1 cellular context compared by ENCODE assay signal in the genomic region with DNA sequence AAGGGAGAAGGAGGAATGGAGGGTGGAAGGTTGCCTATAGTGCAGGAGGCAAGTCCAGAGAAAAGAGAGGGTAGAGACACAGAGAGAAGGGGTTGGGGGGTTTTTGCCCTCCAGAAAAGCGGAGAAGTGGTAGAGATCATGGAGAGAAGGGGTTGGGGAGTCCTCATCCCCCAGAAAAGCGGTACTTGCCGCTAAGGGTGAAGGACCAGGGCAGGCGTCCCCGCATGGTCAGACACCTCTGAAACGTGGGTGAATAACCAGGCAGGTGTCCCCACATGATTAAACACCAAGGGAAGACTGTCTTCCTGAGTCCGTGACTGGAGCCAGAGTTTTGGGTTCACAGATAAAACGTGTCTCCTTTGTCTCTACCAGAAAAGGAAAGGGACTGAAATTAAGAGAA.
TF ChIP-seq lines count a peak whose summit lies in the region.

No MANE protein-coding gene starts in this region.

TF ChIP-seq in K562, 482 proteins besides CTCF, POLR2A, EP300 and RAD21 (continued from another document):
- TF ChIP-seq, protein P1, sequence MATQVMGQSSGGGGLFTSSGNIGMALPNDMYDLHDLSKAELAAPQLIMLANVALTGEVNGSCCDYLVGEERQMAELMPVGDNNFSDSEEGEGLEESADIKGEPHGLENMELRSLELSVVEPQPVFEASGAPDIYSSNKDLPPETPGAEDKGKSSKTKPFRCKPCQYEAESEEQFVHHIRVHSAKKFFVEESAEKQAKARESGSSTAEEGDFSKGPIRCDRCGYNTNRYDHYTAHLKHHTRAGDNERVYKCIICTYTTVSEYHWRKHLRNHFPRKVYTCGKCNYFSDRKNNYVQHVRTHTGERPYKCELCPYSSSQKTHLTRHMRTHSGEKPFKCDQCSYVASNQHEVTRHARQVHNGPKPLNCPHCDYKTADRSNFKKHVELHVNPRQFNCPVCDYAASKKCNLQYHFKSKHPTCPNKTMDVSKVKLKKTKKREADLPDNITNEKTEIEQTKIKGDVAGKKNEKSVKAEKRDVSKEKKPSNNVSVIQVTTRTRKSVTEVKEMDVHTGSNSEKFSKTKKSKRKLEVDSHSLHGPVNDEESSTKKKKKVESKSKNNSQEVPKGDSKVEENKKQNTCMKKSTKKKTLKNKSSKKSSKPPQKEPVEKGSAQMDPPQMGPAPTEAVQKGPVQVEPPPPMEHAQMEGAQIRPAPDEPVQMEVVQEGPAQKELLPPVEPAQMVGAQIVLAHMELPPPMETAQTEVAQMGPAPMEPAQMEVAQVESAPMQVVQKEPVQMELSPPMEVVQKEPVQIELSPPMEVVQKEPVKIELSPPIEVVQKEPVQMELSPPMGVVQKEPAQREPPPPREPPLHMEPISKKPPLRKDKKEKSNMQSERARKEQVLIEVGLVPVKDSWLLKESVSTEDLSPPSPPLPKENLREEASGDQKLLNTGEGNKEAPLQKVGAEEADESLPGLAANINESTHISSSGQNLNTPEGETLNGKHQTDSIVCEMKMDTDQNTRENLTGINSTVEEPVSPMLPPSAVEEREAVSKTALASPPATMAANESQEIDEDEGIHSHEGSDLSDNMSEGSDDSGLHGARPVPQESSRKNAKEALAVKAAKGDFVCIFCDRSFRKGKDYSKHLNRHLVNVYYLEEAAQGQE (CRISPR knock-in tag; IDR thresholded peaks at IDR 0.05; ENCODE audit: low read depth): no peak
- TF ChIP-seq NBN (IDR thresholded peaks at IDR 0.05; ENCODE audit: low read depth) (no peak), L3MBTL2 (IDR thresholded peaks at IDR 0.05) (peak; percentile 41; the same call in 1 of the 2 replicates), XRCC4 (IDR thresholded peaks at IDR 0.05; ENCODE audit: extremely low read depth, insufficient read depth, insufficient read length) (no peak), GTF2A2 (tag; IDR thresholded peaks at IDR 0.05) (no peak), KDM5B (IDR thresholded peaks at IDR 0.05; ENCODE audit: insufficient replicate concordance, low read depth, low read length) (no peak), ZNF224 (CRISPR knock-in tag; IDR thresholded peaks at IDR 0.05) (no peak), NEUROD1 (IDR thresholded peaks at IDR 0.05; ENCODE audit: borderline replicate concordance, low read depth, low read length, partially characterized antibody) (no peak), ZFP36 (IDR thresholded peaks at IDR 0.05; ENCODE audit: low read depth, low read length, partially characterized antibody) (no peak), JUND (IDR thresholded peaks at IDR 0.05; ENCODE audit: borderline replicate concordance, low read depth, low read length) (no peak), JUND (tag; IDR thresholded peaks at IDR 0.05; ENCODE audit: borderline replicate concordance, low read depth, low read length) (no peak)
- TF ChIP-seq, protein P2, sequence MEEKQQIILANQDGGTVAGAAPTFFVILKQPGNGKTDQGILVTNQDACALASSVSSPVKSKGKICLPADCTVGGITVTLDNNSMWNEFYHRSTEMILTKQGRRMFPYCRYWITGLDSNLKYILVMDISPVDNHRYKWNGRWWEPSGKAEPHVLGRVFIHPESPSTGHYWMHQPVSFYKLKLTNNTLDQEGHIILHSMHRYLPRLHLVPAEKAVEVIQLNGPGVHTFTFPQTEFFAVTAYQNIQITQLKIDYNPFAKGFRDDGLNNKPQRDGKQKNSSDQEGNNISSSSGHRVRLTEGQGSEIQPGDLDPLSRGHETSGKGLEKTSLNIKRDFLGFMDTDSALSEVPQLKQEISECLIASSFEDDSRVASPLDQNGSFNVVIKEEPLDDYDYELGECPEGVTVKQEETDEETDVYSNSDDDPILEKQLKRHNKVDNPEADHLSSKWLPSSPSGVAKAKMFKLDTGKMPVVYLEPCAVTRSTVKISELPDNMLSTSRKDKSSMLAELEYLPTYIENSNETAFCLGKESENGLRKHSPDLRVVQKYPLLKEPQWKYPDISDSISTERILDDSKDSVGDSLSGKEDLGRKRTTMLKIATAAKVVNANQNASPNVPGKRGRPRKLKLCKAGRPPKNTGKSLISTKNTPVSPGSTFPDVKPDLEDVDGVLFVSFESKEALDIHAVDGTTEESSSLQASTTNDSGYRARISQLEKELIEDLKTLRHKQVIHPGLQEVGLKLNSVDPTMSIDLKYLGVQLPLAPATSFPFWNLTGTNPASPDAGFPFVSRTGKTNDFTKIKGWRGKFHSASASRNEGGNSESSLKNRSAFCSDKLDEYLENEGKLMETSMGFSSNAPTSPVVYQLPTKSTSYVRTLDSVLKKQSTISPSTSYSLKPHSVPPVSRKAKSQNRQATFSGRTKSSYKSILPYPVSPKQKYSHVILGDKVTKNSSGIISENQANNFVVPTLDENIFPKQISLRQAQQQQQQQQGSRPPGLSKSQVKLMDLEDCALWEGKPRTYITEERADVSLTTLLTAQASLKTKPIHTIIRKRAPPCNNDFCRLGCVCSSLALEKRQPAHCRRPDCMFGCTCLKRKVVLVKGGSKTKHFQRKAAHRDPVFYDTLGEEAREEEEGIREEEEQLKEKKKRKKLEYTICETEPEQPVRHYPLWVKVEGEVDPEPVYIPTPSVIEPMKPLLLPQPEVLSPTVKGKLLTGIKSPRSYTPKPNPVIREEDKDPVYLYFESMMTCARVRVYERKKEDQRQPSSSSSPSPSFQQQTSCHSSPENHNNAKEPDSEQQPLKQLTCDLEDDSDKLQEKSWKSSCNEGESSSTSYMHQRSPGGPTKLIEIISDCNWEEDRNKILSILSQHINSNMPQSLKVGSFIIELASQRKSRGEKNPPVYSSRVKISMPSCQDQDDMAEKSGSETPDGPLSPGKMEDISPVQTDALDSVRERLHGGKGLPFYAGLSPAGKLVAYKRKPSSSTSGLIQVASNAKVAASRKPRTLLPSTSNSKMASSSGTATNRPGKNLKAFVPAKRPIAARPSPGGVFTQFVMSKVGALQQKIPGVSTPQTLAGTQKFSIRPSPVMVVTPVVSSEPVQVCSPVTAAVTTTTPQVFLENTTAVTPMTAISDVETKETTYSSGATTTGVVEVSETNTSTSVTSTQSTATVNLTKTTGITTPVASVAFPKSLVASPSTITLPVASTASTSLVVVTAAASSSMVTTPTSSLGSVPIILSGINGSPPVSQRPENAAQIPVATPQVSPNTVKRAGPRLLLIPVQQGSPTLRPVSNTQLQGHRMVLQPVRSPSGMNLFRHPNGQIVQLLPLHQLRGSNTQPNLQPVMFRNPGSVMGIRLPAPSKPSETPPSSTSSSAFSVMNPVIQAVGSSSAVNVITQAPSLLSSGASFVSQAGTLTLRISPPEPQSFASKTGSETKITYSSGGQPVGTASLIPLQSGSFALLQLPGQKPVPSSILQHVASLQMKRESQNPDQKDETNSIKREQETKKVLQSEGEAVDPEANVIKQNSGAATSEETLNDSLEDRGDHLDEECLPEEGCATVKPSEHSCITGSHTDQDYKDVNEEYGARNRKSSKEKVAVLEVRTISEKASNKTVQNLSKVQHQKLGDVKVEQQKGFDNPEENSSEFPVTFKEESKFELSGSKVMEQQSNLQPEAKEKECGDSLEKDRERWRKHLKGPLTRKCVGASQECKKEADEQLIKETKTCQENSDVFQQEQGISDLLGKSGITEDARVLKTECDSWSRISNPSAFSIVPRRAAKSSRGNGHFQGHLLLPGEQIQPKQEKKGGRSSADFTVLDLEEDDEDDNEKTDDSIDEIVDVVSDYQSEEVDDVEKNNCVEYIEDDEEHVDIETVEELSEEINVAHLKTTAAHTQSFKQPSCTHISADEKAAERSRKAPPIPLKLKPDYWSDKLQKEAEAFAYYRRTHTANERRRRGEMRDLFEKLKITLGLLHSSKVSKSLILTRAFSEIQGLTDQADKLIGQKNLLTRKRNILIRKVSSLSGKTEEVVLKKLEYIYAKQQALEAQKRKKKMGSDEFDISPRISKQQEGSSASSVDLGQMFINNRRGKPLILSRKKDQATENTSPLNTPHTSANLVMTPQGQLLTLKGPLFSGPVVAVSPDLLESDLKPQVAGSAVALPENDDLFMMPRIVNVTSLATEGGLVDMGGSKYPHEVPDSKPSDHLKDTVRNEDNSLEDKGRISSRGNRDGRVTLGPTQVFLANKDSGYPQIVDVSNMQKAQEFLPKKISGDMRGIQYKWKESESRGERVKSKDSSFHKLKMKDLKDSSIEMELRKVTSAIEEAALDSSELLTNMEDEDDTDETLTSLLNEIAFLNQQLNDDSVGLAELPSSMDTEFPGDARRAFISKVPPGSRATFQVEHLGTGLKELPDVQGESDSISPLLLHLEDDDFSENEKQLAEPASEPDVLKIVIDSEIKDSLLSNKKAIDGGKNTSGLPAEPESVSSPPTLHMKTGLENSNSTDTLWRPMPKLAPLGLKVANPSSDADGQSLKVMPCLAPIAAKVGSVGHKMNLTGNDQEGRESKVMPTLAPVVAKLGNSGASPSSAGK (IDR thresholded peaks at IDR 0.05): peak; percentile 80
- TF ChIP-seq, protein P3, sequence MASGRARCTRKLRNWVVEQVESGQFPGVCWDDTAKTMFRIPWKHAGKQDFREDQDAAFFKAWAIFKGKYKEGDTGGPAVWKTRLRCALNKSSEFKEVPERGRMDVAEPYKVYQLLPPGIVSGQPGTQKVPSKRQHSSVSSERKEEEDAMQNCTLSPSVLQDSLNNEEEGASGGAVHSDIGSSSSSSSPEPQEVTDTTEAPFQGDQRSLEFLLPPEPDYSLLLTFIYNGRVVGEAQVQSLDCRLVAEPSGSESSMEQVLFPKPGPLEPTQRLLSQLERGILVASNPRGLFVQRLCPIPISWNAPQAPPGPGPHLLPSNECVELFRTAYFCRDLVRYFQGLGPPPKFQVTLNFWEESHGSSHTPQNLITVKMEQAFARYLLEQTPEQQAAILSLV (tag; IDR thresholded peaks at IDR 0.05): no peak
